Comparison of ENCODE assay signal across 19 cellular contexts in the genomic region with DNA sequence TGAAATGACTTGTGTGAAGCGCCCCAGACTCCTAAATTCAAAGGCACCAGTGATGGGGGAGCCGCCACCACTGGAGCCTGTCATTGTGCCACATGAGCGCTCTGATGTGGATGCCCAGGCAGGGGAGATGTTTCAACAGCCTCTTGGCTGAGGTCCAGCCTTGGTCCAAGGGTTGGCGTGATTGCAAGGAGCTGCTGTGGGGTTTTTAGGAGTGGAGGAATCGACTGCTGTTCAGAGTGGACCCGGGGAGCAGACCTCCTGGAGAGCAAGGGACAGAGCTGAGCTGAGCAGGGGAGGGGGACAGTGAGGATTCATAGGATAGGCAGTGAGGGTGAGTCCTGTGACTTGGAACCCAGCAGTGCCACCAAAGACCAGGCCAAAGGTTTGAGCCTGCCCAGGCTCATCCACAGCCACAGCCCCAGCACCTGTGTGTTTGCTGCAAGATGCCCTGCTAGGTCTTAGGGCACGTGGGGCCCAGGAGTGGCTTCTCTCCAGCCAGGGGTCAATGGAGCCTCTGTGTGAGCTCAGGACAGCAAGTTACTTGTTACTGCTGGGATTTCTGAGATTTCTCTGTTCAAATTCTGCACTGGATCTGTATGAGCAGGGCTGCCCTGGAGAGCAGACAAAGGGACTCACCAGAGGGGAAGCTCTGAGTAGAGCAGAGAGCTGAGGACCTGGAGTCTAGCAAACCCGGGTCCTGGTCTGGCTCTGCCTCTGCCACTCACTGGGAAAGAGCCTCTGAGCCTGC. TPM values are rescaled to one million over a fixed set of nuclear protein-coding genes. Genes with fewer than 3 reads are reported as not detected.
A peak's percentile ranks its signal among the peaks of the same experiment; 100 is the strongest.
DNase-seq lines count a peak whose midpoint lies in the region; ATAC-seq, FAIRE-seq and TF ChIP-seq lines count a peak whose summit lies in the region.
"Had no signal": no experiment of that assay in that cellular context is flagged by ENCODE, and none has a peak within 500 bp of the region (broad histone marks: within the 10 kb centered on the region; RNA-seq: fewer than 3 reads in every experiment).

No MANE protein-coding gene starts in this region.

- intact Hi-C loops in breast epithelium (cut with DNase I; ENCODE audit: low total_unique reads), result no loop called here

- H3K18ac ChIP-seq in neuronal stem cell (ENCODE audit: low read length), result peak overlapping the region; percentile 63

- H3K9me3 ChIP-seq in neuronal stem cell (replicated peaks in 1 of 2; ENCODE audit: control insufficient read depth in 2 of 2, insufficient read depth in 1 of 2, low read depth in 1 of 2, low read length in 2 of 2) (no peaks in the 10 kb centered on the region), breast epithelium (no peaks in the 10 kb centered on the region)
- H3K9me3 ChIP-seq: left lung, mucosa of descending colon, sigmoid colon had no signal

- no peak overlapping the region for H2BK120ac ChIP-seq in neuronal stem cell (ENCODE audit: low read depth, low read length)

- H3K4me3 ChIP-seq in neuronal stem cell (ENCODE audit: low read length in 2 of 2) (no peak overlapping the region), breast epithelium (no peak overlapping the region)
- H3K4me3 ChIP-seq: left lung, mucosa of descending colon, sigmoid colon had no signal

- H2BK12ac ChIP-seq in neuronal stem cell (ENCODE audit: low read length), result no peak overlapping the region

- no peak overlapping the region for H3K9ac ChIP-seq in neuronal stem cell (ENCODE audit: low read depth, low read length, poor library complexity)

- peak overlapping the region; percentile 31 for H3K23ac ChIP-seq in neuronal stem cell (ENCODE audit: low read depth, low read length, poor library complexity)

- H4K91ac ChIP-seq in neuronal stem cell (ENCODE audit: low read depth, low read length, poor library complexity), result no peak overlapping the region

- no peaks in the 10 kb centered on the region for H3K36me3 ChIP-seq in neuronal stem cell (replicated peaks in 1 of 2; ENCODE audit: control insufficient read depth in 2 of 2, insufficient read depth in 2 of 2, low read length in 2 of 2)
- H3K36me3 ChIP-seq in breast epithelium, result no peaks in the 10 kb centered on the region
- H3K36me3 ChIP-seq: left lung, sigmoid colon had no signal

- FAIRE-seq in frontal cortex (lab: Jason Lieb, UNC), result no peak

- H3K27ac ChIP-seq in neuronal stem cell (replicated peaks; ENCODE audit: low read length), result no peak overlapping the region
- H3K27ac ChIP-seq in breast epithelium, result no peak overlapping the region
- H3K27ac ChIP-seq: left lung, sigmoid colon had no signal

- TF ChIP-seq CTCF in GM10248 (IDR thresholded peaks at IDR 0.05; ENCODE audit: control extremely low read depth, extremely low read depth, low read depth, missing control alignments) (no peak), breast epithelium (IDR thresholded peaks at IDR 0.05) (no peak)

- peak overlapping the region; percentile 21 for H2AFZ ChIP-seq in neuronal stem cell (ENCODE audit: low read length)

- H3K4ac ChIP-seq in neuronal stem cell (ENCODE audit: low read length), result no peak overlapping the region

- H3K27me3 ChIP-seq in neuronal stem cell (ENCODE audit: control insufficient read depth in 3 of 3, insufficient read depth in 3 of 3, low read depth in 1 of 3, low read length in 3 of 3) (no peaks in the 10 kb centered on the region), breast epithelium (no peaks in the 10 kb centered on the region)

- H3K4me2 ChIP-seq in neuronal stem cell (ENCODE audit: insufficient read depth, low read length, poor library complexity, severe bottlenecking), result no peak overlapping the region

- no peaks in the 10 kb centered on the region for H3K79me1 ChIP-seq in neuronal stem cell (ENCODE audit: low read depth, low read length)

- no peak for TF ChIP-seq POLR2A in breast epithelium (IDR thresholded peaks at IDR 0.05)

- POLR2A ChIA-PET in GM10248 (lab: Yijun Ruan, JAX), result no interaction called here

- H4K8ac ChIP-seq in neuronal stem cell (ENCODE audit: low read depth, low read length), result no peak overlapping the region

- ATAC-seq in HG03175 (IDR thresholded peaks at IDR 0.05; ENCODE audit: unreplicated experiment), result no peak
- ATAC-seq: HCT116, left lung, mucosa of descending colon had no signal

- no CpG with 5 or more reads among the region's 8 CpGs for WGBS in neuronal stem cell (ENCODE audit: extremely low coverage in 2 of 2, insufficient read length in 2 of 2, insufficient replicate concordance in 1 of 2), 2 donors

- no peak overlapping the region for H2BK15ac ChIP-seq in neuronal stem cell (ENCODE audit: low read length)

- H3K4me1 ChIP-seq in neuronal stem cell (ENCODE audit: control insufficient read depth in 2 of 2, insufficient read depth in 1 of 2, low read depth in 1 of 2, low read length in 2 of 2), result peaks cover 19 to 21% of the 10 kb centered on the region in 2 donors
- H3K4me1 ChIP-seq in breast epithelium, result no peaks in the 10 kb centered on the region

- H2BK5ac ChIP-seq in neuronal stem cell (ENCODE audit: low read length), result peak overlapping the region; percentile 61

- peak overlapping the region; percentile 2 for H2AK5ac ChIP-seq in neuronal stem cell (ENCODE audit: low read depth, low read length)

- CTCF ChIA-PET in GM10248 (lab: Yijun Ruan, JAX), result interaction anchor here (1.4 to 2.8 kb wide), 4 partner anchors 8 to 33 kb away, joined by 3 to 10 read pairs (median 4); no protein-coding TSS in a partner anchor

- peak; percentile 45 for DNase-seq in COLO829 (ENCODE audit: low spot score)
- peak; percentile 66 for DNase-seq in NCI-H69 (lab: John Stamatoyannopoulos, UW)
- DNase-seq in frontal cortex (ENCODE audit: low spot score in 2 of 2), result peak; percentile 48 to 63
- no peak for DNase-seq in neuronal stem cell (ENCODE audit: low spot score)
- no peak for DNase-seq in SKM-1 treated with dmso at 0.1 percent for 144 hours (lab: John Stamatoyannopoulos, UW; ENCODE audit: unreplicated experiment)
- no peak for DNase-seq in GM10248 (ENCODE audit: extremely low spot score)
- DNase-seq in breast epithelium (ENCODE audit: low spot score in 2 of 2), result no peak
- DNase-seq: activated CD4-positive, alpha-beta T cell treated with anti-CD3 and anti-CD28 coated beads, Interleukin-2, amount 10 ng/mL, durations not matched to agents 7 days and 5 days; activated naive CD4-positive, alpha-beta T cell treated with Interleukin-2 at 50 U/mL for 16 hours; CD8-positive, alpha-beta memory T cell; foreskin fibroblast; left lung; mucosa of descending colon; NCI-H1417; NK-92 treated with Interleukin-12 subunit alpha and Interleukin-12 subunit beta, amount 100 ng/mL, for 24 hours; sigmoid colon; stimulated activated naive CD8-positive, alpha-beta T cell treated with anti-CD3 and anti-CD28 coated beads, Interleukin-15, Interleukin-2, amounts not matched to agents 100 U/mL and 50 U/mL, for 24 hours had no signal

- no peak overlapping the region for H3K14ac ChIP-seq in neuronal stem cell (ENCODE audit: low read length)

RNA-seq across cellular contexts. Expression of gene RHBDL3, which starts 20.3 kb away (rescaled TPM):
- 1.6 TPM for total RNA-seq in frontal cortex
- polyA plus RNA-seq in neuronal stem cell (2013, experiment 1 of 2), result 0.82 TPM
- polyA plus RNA-seq in neuronal stem cell (2013, experiment 2 of 2), result 0.83 TPM
- total RNA-seq in breast epithelium, result 1 to 10 TPM in 1 of 3 donors, under 1 TPM in 2; 0.16 to 2.0 (median 0.73) TPM
- polyA plus RNA-seq: CD8-positive, alpha-beta memory T cell had no signal

RNA-seq across cellular contexts. Expression of gene C17orf75, which starts 56.0 kb away (rescaled TPM):
- total RNA-seq in frontal cortex, result 47.3 TPM
- polyA plus RNA-seq in neuronal stem cell (2013, experiment 1 of 2), result 47.7 TPM
- 47.1 TPM for polyA plus RNA-seq in neuronal stem cell (2013, experiment 2 of 2)
- total RNA-seq in breast epithelium, result 10 to 100 TPM; 11.5 to 16.5 (median 14.7) TPM

Comparison
In these comparisons a context has a peak if more than half of its experiments do, and no peak if none do; other contexts are left out.
1. DNase-seq: peak in COLO829 (single experiment), NCI-H69 (single experiment) and frontal cortex (2 of 2); none in neuronal stem cell (single experiment), SKM-1 treated with dmso at 0.1 percent for 144 hours (single experiment), GM10248 (single experiment) and breast epithelium (0 of 2).